13 cellular contexts compared by ENCODE assay signal in genomic region chr11:110121204-110121603, GRCh38. TPM values are rescaled to one million over a fixed set of nuclear protein-coding genes. Genes with fewer than 3 reads are reported as not detected.
DNase-seq lines count a peak whose midpoint lies in the region; ATAC-seq and TF ChIP-seq lines count a peak whose summit lies in the region.
"Had no signal": no experiment of that assay in that cellular context is flagged by ENCODE, and none has a peak within 500 bp of the region (broad histone marks: within the 10 kb centered on the region; RNA-seq: fewer than 3 reads in every experiment).

No MANE protein-coding gene starts in this region.

- H3K27ac Mint-ChIP-seq in HFFc6, result peak overlapping the region; percentile 20; the same call in 1 of the 2 replicates
- H3K27ac Mint-ChIP-seq: activated B cell treated with CpG ODN at 0.5 μM for 24 hours; CD8-positive, alpha-beta T cell had no signal

- no peak for ATAC-seq in HG02763 (IDR thresholded peaks at IDR 0.05; ENCODE audit: unreplicated experiment)
- ATAC-seq: CD8-positive, alpha-beta T cell had no signal

- H3K4me1 Mint-ChIP-seq in HFFc6 (ENCODE audit: low read depth), result peaks cover 51% of the 10 kb centered on the region
- H3K4me1 Mint-ChIP-seq: activated B cell treated with CpG ODN at 0.5 μM for 24 hours had no signal

- H3K27me3 Mint-ChIP-seq in HFFc6 (ENCODE audit: insufficient read depth), result no peaks in the 10 kb centered on the region
- H3K27me3 Mint-ChIP-seq: brain had no signal

- peaks cover 6% of the 10 kb centered on the region for H3K36me3 Mint-ChIP-seq in HFFc6 (ENCODE audit: low read depth)
- H3K36me3 Mint-ChIP-seq: CD8-positive, alpha-beta T cell had no signal

- peak; percentile 43 for DNase-seq in AG08395 (ENCODE audit: low spot score)
- peak; percentile 43 for DNase-seq in HFFc6
- DNase-seq in amniotic stem cell (lab: John Stamatoyannopoulos, UW), result peak; percentile 12
- peak; percentile 7 for DNase-seq in hepatic stellate cell (ENCODE audit: low spot score)
- no peak for DNase-seq in UCSD-AML1 (lab: John Stamatoyannopoulos, UW; ENCODE audit: unreplicated experiment)
- no peak for DNase-seq in germinal center (ENCODE audit: low spot score)
- DNase-seq in activated CD4-positive, CD25-positive, alpha-beta regulatory T cell (lab: John Stamatoyannopoulos, UW), result no peak
- DNase-seq: activated B cell treated with CpG ODN at 0.5 μM for 24 hours; activated T-cell treated with anti-CD3 and anti-CD28 coated beads, Interleukin-2, amount 50 U/mL, for 48 hours; CD8-positive, alpha-beta T cell; erythroblast had no signal

- H3K9me3 Mint-ChIP-seq in HFFc6, result no peaks in the 10 kb centered on the region
- H3K9me3 Mint-ChIP-seq: activated B cell treated with CpG ODN at 0.5 μM for 24 hours; CD8-positive, alpha-beta T cell had no signal

- H3K4me3 Mint-ChIP-seq in HFFc6, result peak overlapping the region; percentile 31
- H3K4me3 Mint-ChIP-seq: activated B cell treated with CpG ODN at 0.5 μM for 24 hours; CD8-positive, alpha-beta T cell had no signal

- no peak for TF ChIP-seq CTCF in HFFc6 (IDR thresholded peaks at IDR 0.05)

RNA-seq across cellular contexts. Expression of gene ZC3H12C, which starts 28.0 kb away (rescaled TPM):
- total RNA-seq in HFFc6 (2021; fragmentation: NEBNext Ultra II Directional; extraction: Animal tissue kit (Norgen Biotek cat#: 25700)), result 1 to 10 TPM; 3.0 to 6.4 (median 5.0) TPM
- total RNA-seq: CD8-positive, alpha-beta T cell had no signal

Comparison
In these comparisons a context has a peak if more than half of its experiments do, and no peak if none do; other contexts are left out.
1. DNase-seq: peak in AG08395 (single experiment), HFFc6 (single experiment), amniotic stem cell (single experiment) and hepatic stellate cell (single experiment); none in UCSD-AML1 (single experiment), germinal center (single experiment) and activated CD4-positive, CD25-positive, alpha-beta regulatory T cell (0 of 4).